Comparison of ENCODE assay signal across 8 cellular contexts in the genomic region with DNA sequence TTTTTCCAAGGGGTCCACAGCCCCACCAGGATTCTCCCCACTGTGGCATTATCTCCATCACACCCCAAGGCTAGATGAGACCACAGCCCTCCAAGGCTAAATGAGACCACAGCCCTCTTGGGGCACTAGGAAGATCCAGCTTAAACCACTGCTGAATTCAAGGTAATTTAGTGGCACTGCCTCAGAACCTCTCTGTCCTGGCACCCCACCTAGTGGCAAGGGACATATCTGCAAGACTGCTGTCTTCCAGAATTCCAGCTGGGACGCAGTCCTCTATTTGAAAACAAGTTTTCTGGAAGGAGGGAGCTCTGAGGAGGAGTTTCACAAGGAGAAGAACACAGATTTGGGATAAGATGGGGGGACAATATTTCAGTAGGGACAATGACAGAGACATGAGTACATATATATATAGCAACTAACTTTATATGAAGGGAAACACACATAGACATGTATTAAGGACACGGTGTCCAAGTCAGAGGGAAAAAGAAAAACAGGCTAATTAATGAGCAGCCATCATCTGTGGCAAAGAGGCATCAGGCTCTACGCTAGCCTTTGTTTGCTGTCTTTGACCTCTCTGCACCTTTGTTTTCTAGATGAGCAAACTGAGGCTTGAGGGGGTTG. TPM values are rescaled to one million over a fixed set of nuclear protein-coding genes. Genes with fewer than 3 reads are reported as not detected.
DNase-seq lines count a peak whose midpoint lies in the region; ATAC-seq and TF ChIP-seq lines count a peak whose summit lies in the region.

No MANE protein-coding gene starts in this region.

- no peak for ATAC-seq in HG03571 (IDR thresholded peaks at IDR 0.05; ENCODE audit: unreplicated experiment)

- no peak overlapping the region for H2AFZ ChIP-seq in SU-DHL-6 (ENCODE audit: low read depth, low read length, severe bottlenecking)

- H3K4me1 Mint-ChIP-seq in T-helper 2 cell treated with Interferon-gamma antibody and Interleukin-4, amounts not matched to agents 5 μg/mL and 100 μg/mL, for 36 hours (ENCODE audit: low read depth) = peaks cover 1% of the 10 kb centered on the region

- DNase-seq in activated CD4-positive, alpha-beta T cell treated with anti-CD3 and anti-CD28 coated beads for 48 hours = peak; percentile 18
- no peak for DNase-seq in activated CD4-positive, alpha-beta T cell treated with anti-CD3 and anti-CD28 coated beads for 1 hour
- DNase-seq in HuH-7.5 (ENCODE audit: low spot score) = peak; percentile 13
- DNase-seq in iPS-NIHi11 (ENCODE audit: low spot score) = peak; percentile 55
- no peak for DNase-seq in G401 (ENCODE audit: low spot score)
- DNase-seq in T-helper 2 cell treated with Interferon-gamma antibody and Interleukin-4, amounts not matched to agents 5 μg/mL and 100 μg/mL, for 36 hours (ENCODE audit: low spot score) = no peak

- H3F3A ChIP-seq in SU-DHL-6 (ENCODE audit: insufficient read depth) = no peaks in the 10 kb centered on the region

- H3K36me3 ChIP-seq in SU-DHL-6 (ENCODE audit: low read length) = no peaks in the 10 kb centered on the region

- TF ChIP-seq CTCF in SU-DHL-6 (IDR thresholded peaks at IDR 0.05; ENCODE audit: insufficient read depth, low read length, poor library complexity, severe bottlenecking) = peak; percentile 40

- H3K4me2 ChIP-seq in SU-DHL-6 (ENCODE audit: low read depth, low read length, poor library complexity, severe bottlenecking) = no peak overlapping the region

- H3K79me2 ChIP-seq in SU-DHL-6 (ENCODE audit: insufficient read depth, low read length) = no peaks in the 10 kb centered on the region

- in situ Hi-C loops in G401 (cut with HindIII; ENCODE audit: low sequenced_read_pairs) = loop anchor here (25.0 kb wide), 1 partner anchor 184 kb away; a partner anchor contains a TSS

- no peak overlapping the region for H3K27ac Mint-ChIP-seq in T-helper 2 cell treated with Interferon-gamma antibody and Interleukin-4, amounts not matched to agents 5 μg/mL and 100 μg/mL, for 36 hours

- no peak overlapping the region for H3K4me3 Mint-ChIP-seq in T-helper 2 cell treated with Interferon-gamma antibody and Interleukin-4, amounts not matched to agents 5 μg/mL and 100 μg/mL, for 36 hours

- no peaks in the 10 kb centered on the region for H3K9me2 ChIP-seq in SU-DHL-6 (replicated peaks; ENCODE audit: insufficient read depth, low read length)

- no peak overlapping the region for H3K27ac ChIP-seq in SU-DHL-6 (ENCODE audit: low read depth, low read length)

- no peak overlapping the region for H3K9ac ChIP-seq in SU-DHL-6 (ENCODE audit: low read length)

- peaks cover 6% of the 10 kb centered on the region for H3K27me3 Mint-ChIP-seq in T-helper 2 cell treated with Interferon-gamma antibody and Interleukin-4, amounts not matched to agents 5 μg/mL and 100 μg/mL, for 36 hours (ENCODE audit: low read depth)

- no peaks in the 10 kb centered on the region for H3K9me3 ChIP-seq in SU-DHL-6 (ENCODE audit: insufficient read depth, low read length)

- no peaks in the 10 kb centered on the region for H3K36me3 Mint-ChIP-seq in T-helper 2 cell treated with Interferon-gamma antibody and Interleukin-4, amounts not matched to agents 5 μg/mL and 100 μg/mL, for 36 hours (ENCODE audit: low read depth)

- H3K27me3 ChIP-seq in SU-DHL-6 (ENCODE audit: low read length) = no peaks in the 10 kb centered on the region

- H3K9me3 Mint-ChIP-seq in T-helper 2 cell treated with Interferon-gamma antibody and Interleukin-4, amounts not matched to agents 5 μg/mL and 100 μg/mL, for 36 hours = no peaks in the 10 kb centered on the region

- no peaks in the 10 kb centered on the region for H4K20me1 ChIP-seq in SU-DHL-6 (ENCODE audit: low read depth, low read length)

- H3K4me3 ChIP-seq in SU-DHL-6 (ENCODE audit: insufficient read depth, low read length, poor library complexity, severe bottlenecking) = no peak overlapping the region

RNA-seq across cellular contexts. Expression of a gene that starts 9.3 kb away (rescaled TPM):
- 54.3 and 74.9 TPM in 2 replicates for total RNA-seq in G401 (2014; rRNA removed; shearing (Covaris generic))

RNA-seq across cellular contexts. Expression of a gene that starts 9.6 kb away (rescaled TPM):
- 30.1 and 31.2 TPM in 2 replicates for total RNA-seq in G401 (2014; rRNA removed; shearing (Covaris generic))

RNA-seq across cellular contexts. Expression of a gene that starts 51.8 kb away (rescaled TPM):
- 0.37 TPM in 1 of 2 replicates, not detected in the other for total RNA-seq in G401 (2014; rRNA removed; shearing (Covaris generic))

Comparison
In these comparisons a context has a peak if more than half of its experiments do, and no peak if none do; other contexts are left out.
1. DNase-seq: peak in activated CD4-positive, alpha-beta T cell treated with anti-CD3 and anti-CD28 coated beads for 48 hours (single experiment), HuH-7.5 (single experiment) and iPS-NIHi11 (single experiment); none in activated CD4-positive, alpha-beta T cell treated with anti-CD3 and anti-CD28 coated beads for 1 hour (single experiment), G401 (single experiment) and T-helper 2 cell treated with Interferon-gamma antibody and Interleukin-4, amounts not matched to agents 5 μg/mL and 100 μg/mL, for 36 hours (single experiment).